Comparison of ENCODE assay signal across 17 cellular contexts in genomic region chr15:101204744-101205535, GRCh38. TPM values are rescaled to one million over a fixed set of nuclear protein-coding genes. Genes with fewer than 3 reads are reported as not detected.
DNase-seq lines count a peak whose midpoint lies in the region; ATAC-seq, FAIRE-seq and TF ChIP-seq lines count a peak whose summit lies in the region.
"Had no signal": no experiment of that assay in that cellular context is flagged by ENCODE, and none has a peak within 500 bp of the region (broad histone marks: within the 10 kb centered on the region; RNA-seq: fewer than 3 reads in every experiment).

No MANE protein-coding gene starts in this region.

- H3K27me3 ChIP-seq in astrocyte (ENCODE audit: insufficient read depth, low read length) (no peaks in the 10 kb centered on the region), osteoblast (ENCODE audit: insufficient read depth, low read length) (no peaks in the 10 kb centered on the region)
- H3K27me3 ChIP-seq: upper lobe of right lung had no signal

- no peak overlapping the region for H2AFZ ChIP-seq in astrocyte (ENCODE audit: low read depth, low read length)
- H2AFZ ChIP-seq in osteoblast (ENCODE audit: low read length): no peak overlapping the region

- no peaks in the 10 kb centered on the region for H3K9me3 Mint-ChIP-seq in T-helper 1 cell treated with Interleukin-12 subunit alpha and Interleukin-12 subunit beta and Interleukin-4 antibody, amounts not matched to agents 30 μg/mL and 1 μg/mL, for 36 hours
- no peaks in the 10 kb centered on the region for H3K9me3 Mint-ChIP-seq in astrocyte (ENCODE audit: unreplicated experiment)

- H4K20me1 ChIP-seq in astrocyte (ENCODE audit: insufficient read depth, low read length) (peaks cover 55% of the 10 kb centered on the region), osteoblast (ENCODE audit: insufficient read depth, low read length) (peaks cover 24% of the 10 kb centered on the region)

- peak overlapping the region; percentile 26 for H3K9ac ChIP-seq in astrocyte (ENCODE audit: low read length)

- H3K4me1 ChIP-seq in astrocyte (ENCODE audit: insufficient read depth, low read length) (peaks cover 42% of the 10 kb centered on the region), osteoblast (ENCODE audit: insufficient read depth, low read length) (peaks cover 72% of the 10 kb centered on the region)

- H3K27ac Mint-ChIP-seq in T-helper 1 cell treated with Interleukin-12 subunit alpha and Interleukin-12 subunit beta and Interleukin-4 antibody, amounts not matched to agents 30 μg/mL and 1 μg/mL, for 36 hours: peak overlapping the region; percentile 88
- peak overlapping the region; percentile 63 for H3K27ac Mint-ChIP-seq in astrocyte (ENCODE audit: unreplicated experiment)

- DNase-seq in T-helper 1 cell (no peak), MV-4-11 (lab: John Stamatoyannopoulos, UW) (peak; percentile 60), astrocyte (ENCODE audit: low read depth) (peak; percentile 21), osteoblast (ENCODE audit: insufficient read length, low spot score, missing footprints) (no peak), GM10266 (ENCODE audit: extremely low spot score) (no peak), islet precursor cell (no peak)
- DNase-seq: anterior cingulate cortex, hypothalamus, mammary epithelial cell, NCI-H146, occipital lobe, Right ventricle myocardium superior, upper lobe of right lung had no signal

- H3K4me3 ChIP-seq in astrocyte (ENCODE audit: insufficient read depth, low read depth, low read length) (no peak overlapping the region), osteoblast (ENCODE audit: insufficient read depth, low read length) (no peak overlapping the region)
- H3K4me3 ChIP-seq: A549, HAP-1, upper lobe of right lung had no signal

- peaks cover 77% of the 10 kb centered on the region for H3K4me1 Mint-ChIP-seq in T-helper 1 cell treated with Interleukin-12 subunit alpha and Interleukin-12 subunit beta and Interleukin-4 antibody, amounts not matched to agents 30 μg/mL and 1 μg/mL, for 36 hours (ENCODE audit: low read depth)
- H3K4me1 Mint-ChIP-seq in astrocyte (ENCODE audit: low read depth, unreplicated experiment): peaks cover 55% of the 10 kb centered on the region

- FAIRE-seq in astrocyte (lab: Jason Lieb, UNC): no peak
- FAIRE-seq: A549 had no signal

- no peaks in the 10 kb centered on the region for H3K27me3 Mint-ChIP-seq in T-helper 1 cell treated with Interleukin-12 subunit alpha and Interleukin-12 subunit beta and Interleukin-4 antibody, amounts not matched to agents 30 μg/mL and 1 μg/mL, for 36 hours (ENCODE audit: low read depth)
- H3K27me3 Mint-ChIP-seq in astrocyte (ENCODE audit: low read depth, unreplicated experiment): no peaks in the 10 kb centered on the region

- peak overlapping the region; percentile 83 for H3K4me3 Mint-ChIP-seq in T-helper 1 cell treated with Interleukin-12 subunit alpha and Interleukin-12 subunit beta and Interleukin-4 antibody, amounts not matched to agents 30 μg/mL and 1 μg/mL, for 36 hours
- H3K4me3 Mint-ChIP-seq in astrocyte (ENCODE audit: unreplicated experiment): no peak overlapping the region

- no peaks in the 10 kb centered on the region for H3K36me3 ChIP-seq in astrocyte (ENCODE audit: insufficient read depth, low read length)
- no peaks in the 10 kb centered on the region for H3K36me3 ChIP-seq in osteoblast (ENCODE audit: insufficient read depth, low read length)
- H3K36me3 ChIP-seq: HAP-1, upper lobe of right lung had no signal

- ATAC-seq in SK-N-SH treated with all-trans-retinoic acid at 6 μM for 48 hours: no peak
- ATAC-seq: A549, upper lobe of right lung had no signal

- H3K79me2 ChIP-seq in astrocyte (ENCODE audit: insufficient read depth, low read length) (peaks cover 90% of the 10 kb centered on the region), osteoblast (ENCODE audit: insufficient read depth, low read length) (peaks cover 90% of the 10 kb centered on the region)

- TF ChIP-seq CTCF in astrocyte (IDR thresholded peaks at IDR 0.05; ENCODE audit: insufficient read depth, low read depth, low read length) (no peak), osteoblast (IDR thresholded peaks at IDR 0.05; ENCODE audit: extremely low read depth, low read depth, low read length) (no peak), GM10266 (IDR thresholded peaks at IDR 0.05; ENCODE audit: control insufficient read depth, insufficient read depth, low read depth, missing control alignments) (no peak)

- H3K36me3 Mint-ChIP-seq in T-helper 1 cell treated with Interleukin-12 subunit alpha and Interleukin-12 subunit beta and Interleukin-4 antibody, amounts not matched to agents 30 μg/mL and 1 μg/mL, for 36 hours (ENCODE audit: low read depth): peaks cover 13% of the 10 kb centered on the region
- peaks cover 1% of the 10 kb centered on the region for H3K36me3 Mint-ChIP-seq in astrocyte (ENCODE audit: low read depth, unreplicated experiment)

- H3K9me3 ChIP-seq in astrocyte (ENCODE audit: insufficient read depth, low read depth, low read length) (no peaks in the 10 kb centered on the region), osteoblast (ENCODE audit: low read depth, low read length) (no peaks in the 10 kb centered on the region)
- H3K9me3 ChIP-seq: A549, HAP-1, upper lobe of right lung had no signal

- H3K27ac ChIP-seq in astrocyte (ENCODE audit: low read depth, low read length) (peak overlapping the region; percentile 90), osteoblast (ENCODE audit: low read depth, low read length) (peak overlapping the region; percentile 92)
- H3K27ac ChIP-seq: A549 had no signal

- H3K4me2 ChIP-seq in astrocyte (ENCODE audit: low read length) (peak overlapping the region; percentile 70), osteoblast (ENCODE audit: insufficient read depth, low read length) (peak overlapping the region; percentile 5)
- H3K4me2 ChIP-seq: A549 had no signal

TF ChIP-seq in SK-N-SH treated with all-trans-retinoic acid at 6 μM for 48 hours, 23 proteins besides CTCF, POLR2A, EP300 and RAD21 (continues in another document):
- TF ChIP-seq CREB5 (CRISPR knock-in tag; IDR thresholded peaks at IDR 0.05; ENCODE audit: low read depth): no peak
- no peak for TF ChIP-seq ZC3H10 (CRISPR knock-in tag; IDR thresholded peaks at IDR 0.05)
- no peak for TF ChIP-seq TOX (CRISPR knock-in tag; IDR thresholded peaks at IDR 0.05; ENCODE audit: borderline replicate concordance)
- TF ChIP-seq OSR1 (CRISPR knock-in tag; IDR thresholded peaks at IDR 0.05): no peak
- no peak for TF ChIP-seq PPARA (CRISPR knock-in tag; IDR thresholded peaks at IDR 0.05; ENCODE audit: borderline replicate concordance)
- TF ChIP-seq CSRNP3 (CRISPR knock-in tag; IDR thresholded peaks at IDR 0.05): no peak
- no peak for TF ChIP-seq GLIS3 (CRISPR knock-in tag; IDR thresholded peaks at IDR 0.05)
- no peak for TF ChIP-seq POU6F1 (CRISPR knock-in tag; IDR thresholded peaks at IDR 0.05; ENCODE audit: borderline replicate concordance, low read depth)
- TF ChIP-seq ZNF70 (CRISPR knock-in tag; IDR thresholded peaks at IDR 0.05): no peak
- TF ChIP-seq ZNF565 (CRISPR knock-in tag; conservative IDR thresholded peaks at IDR 0.05; ENCODE audit: low read depth): no peak
- TF ChIP-seq RARB (CRISPR knock-in tag; IDR thresholded peaks at IDR 0.05): no peak
- no peak for TF ChIP-seq ESRRG (CRISPR knock-in tag; IDR thresholded peaks at IDR 0.05)
- no peak for TF ChIP-seq ZFP30 (CRISPR knock-in tag; IDR thresholded peaks at IDR 0.05)
- no peak for TF ChIP-seq BACH2 (CRISPR knock-in tag; IDR thresholded peaks at IDR 0.05; ENCODE audit: borderline replicate concordance)

RNA-seq across cellular contexts. Expression of gene CHSY1, which starts 46.9 kb away (rescaled TPM):
- total RNA-seq in astrocyte (42.2 and 48.0 TPM in 2 replicates), osteoblast (36.8 and 39.1 TPM in 2 replicates)

Comparison
In these comparisons a context has a peak if more than half of its experiments do, and no peak if none do; other contexts are left out.
1. DNase-seq: peak in MV-4-11 (single experiment) and astrocyte (single experiment); none in T-helper 1 cell (0 of 5), osteoblast (single experiment), GM10266 (single experiment) and islet precursor cell (single experiment).